In genomic region chr7:37920619-37921339, GRCh38 we compare ENCODE assay signal across 1 cellular context.
TF ChIP-seq lines count a peak whose summit lies in the region.

EPDR1 (plus strand) TSS chr7:37920640; CDS start chr7:37920940, 300 bp downstream.

TF ChIP-seq in H1, 55 proteins besides CTCF, POLR2A, EP300 and RAD21 (continued from another document):
- TF ChIP-seq SAP30 (IDR thresholded peaks at IDR 0.05; ENCODE audit: insufficient read depth, insufficient replicate concordance, low read length) (no peak), POLR2AphosphoS5 (IDR thresholded peaks at IDR 0.05; ENCODE audit: low read depth, low read length) (peak; percentile 51; the same call in 1 of the 2 replicates), ASH2L (IDR thresholded peaks at IDR 0.05; ENCODE audit: low read length) (peak; percentile 76), RBBP5 (IDR thresholded peaks at IDR 0.05; ENCODE audit: borderline replicate concordance, low read depth, low read length) (peak; percentile 83), TBP (IDR thresholded peaks at IDR 0.05; ENCODE audit: low read depth, low read length) (peak; percentile 55; the same call in 1 of the 2 replicates), SIN3A (conservative IDR thresholded peaks at IDR 0.05 in 1 of 2, IDR thresholded peaks at IDR 0.05 in 1 of 2; ENCODE audit: low read depth in 1 of 2, low read length in 2 of 2) (no peak; a peak in 1 of 4 replicates), E2F6 (IDR thresholded peaks at IDR 0.05) (peak; percentile 68), SP4 (IDR thresholded peaks at IDR 0.05; ENCODE audit: low read length) (no peak), EZH2 (IDR thresholded peaks at IDR 0.05; ENCODE audit: low read depth, low read length, severe bottlenecking) (peak; percentile 33), BACH1 (IDR thresholded peaks at IDR 0.05; ENCODE audit: low read length) (no peak), KDM4A (IDR thresholded peaks at IDR 0.05; ENCODE audit: low read depth, low read length, severe bottlenecking) (peak; percentile 78), MAX (IDR thresholded peaks at IDR 0.05) (peak; percentile 59)
